21 cellular contexts compared by ENCODE assay signal in genomic region chr12:47075192-47076084, GRCh38.
"Had no signal": no experiment of that assay in that cellular context is flagged by ENCODE, and none has a peak within 500 bp of the region (broad histone marks: within the 10 kb centered on the region; RNA-seq: fewer than 3 reads in every experiment).

No MANE protein-coding gene starts in this region.

- H3K27me3 ChIP-seq: gastroesophageal sphincter had no signal

- H3K9me3 ChIP-seq: gastroesophageal sphincter, left lung, neutrophil had no signal

- H3K36me3 ChIP-seq: gastroesophageal sphincter, left lung, neutrophil had no signal

- DNase-seq: activated CD4-positive, alpha-beta T cell treated with anti-CD3 and anti-CD28 coated beads for 1 hour; activated CD4-positive, alpha-beta T cell treated with anti-CD3 and anti-CD28 coated beads, Interleukin-2, amount 50 U/mL, for 48 hours; activated effector memory CD4-positive, alpha-beta T cell treated with Interleukin-2 at 50 U/mL for 16 hours; activated naive CD4-positive, alpha-beta T cell treated with anti-CD3 and anti-CD28 coated beads, Interleukin-2, amount 50 U/mL, for 16 hours; anterior cingulate cortex; dorsolateral prefrontal cortex; erythroblast; left lung; naive thymus-derived CD8-positive, alpha-beta T cell; posterior cingulate gyrus; retina; small intestine; stimulated activated CD4-positive, alpha-beta T cell treated with anti-CD3 and anti-CD28 coated beads, Interleukin-4, amount 100 ng/mL, for 4 hours; stimulated activated CD8-positive, alpha-beta memory T cell treated with anti-CD3 and anti-CD28 coated beads, Interleukin-4, amount 100 ng/mL, for 48 hours; stimulated activated naive CD4-positive, alpha-beta T cell treated with Interleukin-2 at 50 U/mL for 16 hours; substantia nigra; T-helper 9 cell; trophoblast cell had no signal

- H3K9me3 Mint-ChIP-seq: naive thymus-derived CD8-positive, alpha-beta T cell had no signal

- H3K27me3 Mint-ChIP-seq: naive thymus-derived CD8-positive, alpha-beta T cell had no signal

- ATAC-seq: gastroesophageal sphincter; left lung; naive thymus-derived CD8-positive, alpha-beta T cell had no signal

- H3K27ac ChIP-seq: dorsolateral prefrontal cortex, gastroesophageal sphincter, left lung, neutrophil had no signal

- H3K4me3 ChIP-seq: dorsolateral prefrontal cortex, gastroesophageal sphincter, left lung had no signal

- FAIRE-seq: islet of Langerhans, small intestine had no signal
